ENCODE assay signal across 13 cellular contexts in the genomic region with DNA sequence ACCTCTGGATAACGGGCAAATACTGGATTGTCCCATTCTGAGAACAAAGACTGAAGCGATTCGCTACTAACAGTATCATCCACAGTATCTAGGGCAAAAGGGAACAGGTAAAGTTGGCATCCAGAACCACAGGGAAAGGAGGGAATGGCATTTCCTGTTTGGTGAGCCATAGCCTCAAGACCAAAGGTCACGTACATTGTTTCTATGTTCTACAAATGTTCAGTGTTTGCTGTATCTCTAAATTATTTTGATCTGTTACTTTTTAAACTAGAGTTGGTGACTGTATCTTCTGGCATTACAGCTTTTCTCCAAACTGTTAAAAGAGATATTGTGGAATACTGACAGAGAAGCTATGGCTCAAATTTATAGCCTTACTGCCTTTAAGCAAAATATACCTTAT. TPM values are rescaled to one million over a fixed set of nuclear protein-coding genes. Genes with fewer than 3 reads are reported as not detected.
A peak's percentile ranks its signal among the peaks of the same experiment; 100 is the strongest.
DNase-seq lines count a peak whose midpoint lies in the region; ATAC-seq, FAIRE-seq and TF ChIP-seq lines count a peak whose summit lies in the region.
"Had no signal": no experiment of that assay in that cellular context is flagged by ENCODE, and none has a peak within 500 bp of the region (broad histone marks: within the 10 kb centered on the region; RNA-seq: fewer than 3 reads in every experiment).

No MANE protein-coding gene starts in this region.

- no peak for TF ChIP-seq POLR2A in endothelial cell of umbilical vein (IDR thresholded peaks at IDR 0.05; ENCODE audit: low read depth, low read length)

- ATAC-seq in HG03159 (IDR thresholded peaks at IDR 0.05; ENCODE audit: unreplicated experiment) (no peak), HG02970 (IDR thresholded peaks at IDR 0.05; ENCODE audit: low FRiP score, unreplicated experiment) (no peak)

- POLR2A ChIA-PET in endothelial cell of umbilical vein (lab: Charles Lee) = no interaction called here

- FAIRE-seq in endothelial cell of umbilical vein (lab: Jason Lieb, UNC) = peak; percentile 89
- FAIRE-seq in small intestine (lab: Jason Lieb, UNC) = no peak

- CTCF ChIA-PET in endothelial cell of umbilical vein (lab: Charles Lee) = interaction anchor here (0.8 to 2.4 kb wide), 5 partner anchors 17 to 262 kb away, joined by 3 to 7 read pairs (median 3); a partner anchor contains a TSS

- no peaks in the 10 kb centered on the region for H3K27me3 ChIP-seq in OCI-LY3 (ENCODE audit: low read depth, low read length)
- no peaks in the 10 kb centered on the region for H3K27me3 ChIP-seq in endothelial cell of umbilical vein (ENCODE audit: control insufficient read depth in 2 of 2, insufficient read depth in 2 of 2, low read length in 2 of 2)
- no peaks in the 10 kb centered on the region for H3K27me3 ChIP-seq in small intestine (ENCODE audit: control insufficient read depth in 2 of 2, insufficient read depth in 2 of 2, low read length in 2 of 2)
- H3K27me3 ChIP-seq: tibial artery had no signal

- DNase-seq in endothelial cell of umbilical vein (ENCODE audit: low read depth, low spot score) = peak; percentile 18
- DNase-seq in small intestine = peak; percentile 89
- no peak for DNase-seq in GM19238 (ENCODE audit: insufficient read length, low spot score)
- DNase-seq: activated naive CD4-positive, alpha-beta T cell treated with anti-CD3 and anti-CD28 coated beads, Interleukin-2, amount 10 ng/mL, durations not matched to agents 7 days and 5 days; CD4-positive, alpha-beta T cell; erythroblast; mesendoderm; NCI-H1105; NCI-H345; tibial artery had no signal

- H3K9ac ChIP-seq in OCI-LY3 (ENCODE audit: low read length) = peak overlapping the region; percentile 3
- H3K9ac ChIP-seq in endothelial cell of umbilical vein (replicated peaks; ENCODE audit: extremely low read depth, insufficient read depth, low read length) = no peak overlapping the region

- H3K36me3 ChIP-seq in OCI-LY3 (replicated peaks; ENCODE audit: low read depth, low read length) = peaks cover 31% of the 10 kb centered on the region
- H3K36me3 ChIP-seq in endothelial cell of umbilical vein (ENCODE audit: control insufficient read depth in 2 of 2, extremely low read depth in 1 of 2, insufficient read depth in 2 of 2, low read length in 2 of 2) = no peaks in the 10 kb centered on the region
- peaks cover 0 to 2% of the 10 kb centered on the region in 2 donors for H3K36me3 ChIP-seq in small intestine (ENCODE audit: control insufficient read depth in 2 of 2, insufficient read depth in 2 of 2, low read length in 2 of 2)

- no TSS peak for BruUV-seq in endothelial cell of umbilical vein (replicated peaks; lab: Mats Ljungman, UMichigan)

- no peaks in the 10 kb centered on the region for H3K9me1 ChIP-seq in endothelial cell of umbilical vein (replicated peaks; ENCODE audit: control insufficient read depth, extremely low read depth, insufficient read depth, low read length)

- H2AFZ ChIP-seq in OCI-LY3 (ENCODE audit: low read depth, low read length) (no peak overlapping the region), endothelial cell of umbilical vein (ENCODE audit: low read depth, low read length) (no peak overlapping the region)

- H3K4me2 ChIP-seq in OCI-LY3 (ENCODE audit: low read length) (peak overlapping the region; percentile 53), endothelial cell of umbilical vein (ENCODE audit: insufficient read depth, low read length) (peak overlapping the region; percentile 62)

- H3K9me3 ChIP-seq in OCI-LY3 (ENCODE audit: insufficient read depth, low read length) = no peaks in the 10 kb centered on the region
- no peaks in the 10 kb centered on the region for H3K9me3 ChIP-seq in endothelial cell of umbilical vein (replicated peaks; ENCODE audit: control insufficient read depth, insufficient read depth, low read length)
- no peaks in the 10 kb centered on the region for H3K9me3 ChIP-seq in small intestine (ENCODE audit: control insufficient read depth, low read depth)
- H3K9me3 ChIP-seq: tibial artery had no signal

- WGBS in small intestine, 3 donors = 24 to 64% (median 45%) methylated on average over 4 of the region's 4 CpGs

- H3K27ac ChIP-seq in OCI-LY3 (ENCODE audit: low read length) (peak overlapping the region; percentile 52), endothelial cell of umbilical vein (ENCODE audit: insufficient read depth, low read depth, low read length) (peak overlapping the region; percentile 39), small intestine (ENCODE audit: low read depth in 1 of 2, low read length in 1 of 2) (peak overlapping the region; percentile 53 to 65)
- H3K27ac ChIP-seq: tibial artery had no signal

- TF ChIP-seq CTCF in OCI-LY3 (IDR thresholded peaks at IDR 0.05; ENCODE audit: low read depth, low read length) (no peak), endothelial cell of umbilical vein (IDR thresholded peaks at IDR 0.05; ENCODE audit: extremely low read depth in 1 of 2, insufficient read depth in 1 of 2, low read depth in 1 of 2, low read length in 2 of 2) (no peak)

- H3K79me2 ChIP-seq in OCI-LY3 (ENCODE audit: low read length) (peaks cover 25% of the 10 kb centered on the region), endothelial cell of umbilical vein (ENCODE audit: control insufficient read depth, insufficient read depth, low read length) (peaks cover 5% of the 10 kb centered on the region)

- dilution Hi-C loops in endothelial cell of umbilical vein (cut with MboI; ENCODE audit: extremely low pct_ligation_motif_present, low sequenced_read_pairs) = no loop called here

- H3K4me3 ChIP-seq in OCI-LY3 (ENCODE audit: low read length) = peak overlapping the region; percentile 6
- peak overlapping the region in 1 of 3 experiments; percentile 5 for H3K4me3 ChIP-seq in endothelial cell of umbilical vein (replicated peaks in 1 of 3; ENCODE audit: insufficient read depth in 1 of 3, low read depth in 1 of 3, low read length in 3 of 3)
- H3K4me3 ChIP-seq in small intestine (ENCODE audit: low read depth in 1 of 2, low read length in 2 of 2) = no peak overlapping the region
- H3K4me3 ChIP-seq: tibial artery had no signal

- intact Hi-C loops in endothelial cell of umbilical vein (cut with micrococcal nuclease) = no loop called here

- H3K4me1 ChIP-seq in OCI-LY3 (ENCODE audit: low read length) = peaks cover 16% of the 10 kb centered on the region
- peaks cover 28% of the 10 kb centered on the region for H3K4me1 ChIP-seq in endothelial cell of umbilical vein (ENCODE audit: control insufficient read depth, extremely low read depth, insufficient read depth, low read length)
- peaks cover 4 to 8% of the 10 kb centered on the region in 2 donors for H3K4me1 ChIP-seq in small intestine (ENCODE audit: control insufficient read depth in 2 of 2, insufficient read depth in 1 of 2, low read depth in 1 of 2, low read length in 1 of 2)

- H4K20me1 ChIP-seq in OCI-LY3 (ENCODE audit: insufficient read depth, low read length) = no peaks in the 10 kb centered on the region; the same call in 1 of the 2 replicates
- H4K20me1 ChIP-seq in endothelial cell of umbilical vein (replicated peaks; ENCODE audit: control insufficient read depth, extremely low read depth, insufficient read depth, low read length) = no peaks in the 10 kb centered on the region

TF ChIP-seq in endothelial cell of umbilical vein, 7 proteins besides CTCF, POLR2A, EP300 and RAD21 (continues in another document):
- TF ChIP-seq GATA2 (IDR thresholded peaks at IDR 0.05; ENCODE audit: insufficient read depth, insufficient read length, low read depth, low read length) (no peak), JUN (IDR thresholded peaks at IDR 0.05; ENCODE audit: borderline replicate concordance, insufficient read depth, insufficient read length, low read depth) (no peak)

RNA-seq across cellular contexts. Expression of a gene that starts 9.7 kb away (rescaled TPM):
- total RNA-seq in endothelial cell of umbilical vein = 14.6 and 16.5 TPM in 2 replicates
- polyA plus RNA-seq in endothelial cell of umbilical vein (4.6 and 4.8 TPM in 2 replicates), small intestine (10 to 100 TPM; 13.9 to 21.2 (median 14.1) TPM)
- 4.8 and 5.3 TPM in 2 replicates for polyA plus RNA-seq in endothelial cell of umbilical vein (2011; cell fraction: cytosol; rRNA removed)
- polyA plus RNA-seq in endothelial cell of umbilical vein (2011; cell fraction: nucleus; rRNA removed) = 17.2 and 19.0 TPM in 2 replicates
- polyA plus RNA-seq in endothelial cell of umbilical vein (2012) = 7.7 and 8.2 TPM in 2 replicates
- 20.0 and 27.1 TPM in 2 replicates for polyA minus RNA-seq in endothelial cell of umbilical vein
- 10.9 TPM for polyA minus RNA-seq in endothelial cell of umbilical vein (2011; cell fraction: cytosol; rRNA and poly(A)+ RNA removed)
- 19.0 and 23.3 TPM in 2 replicates for polyA minus RNA-seq in endothelial cell of umbilical vein (2011; cell fraction: nucleus; rRNA and poly(A)+ RNA removed)

RNA-seq across cellular contexts. Expression of a gene that starts 22.2 kb away (rescaled TPM):
- total RNA-seq in endothelial cell of umbilical vein = 34.2 and 37.5 TPM in 2 replicates
- polyA plus RNA-seq in endothelial cell of umbilical vein (17.4 and 30.2 TPM in 2 replicates), small intestine (10 to 100 TPM; 15.9 to 26.2 (median 19.0) TPM)
- 41.6 and 54.9 TPM in 2 replicates for polyA plus RNA-seq in endothelial cell of umbilical vein (2011; cell fraction: cytosol; rRNA removed)
- 24.8 and 51.2 TPM in 2 replicates for polyA plus RNA-seq in endothelial cell of umbilical vein (2011; cell fraction: nucleus; rRNA removed)
- 22.8 and 34.0 TPM in 2 replicates for polyA plus RNA-seq in endothelial cell of umbilical vein (2012)
- polyA minus RNA-seq in endothelial cell of umbilical vein = 11.3 and 16.2 TPM in 2 replicates
- polyA minus RNA-seq in endothelial cell of umbilical vein (2011; cell fraction: cytosol; rRNA and poly(A)+ RNA removed) = 6.9 TPM
- polyA minus RNA-seq in endothelial cell of umbilical vein (2011; cell fraction: nucleus; rRNA and poly(A)+ RNA removed) = 11.8 TPM in 2 replicates

RNA-seq across cellular contexts. Expression of a gene that starts 27.8 kb away (rescaled TPM):
- 0.91 and 3.6 TPM in 2 replicates for total RNA-seq in endothelial cell of umbilical vein
- polyA plus RNA-seq in endothelial cell of umbilical vein (0.72 and 0.84 TPM in 2 replicates), small intestine (10 to 100 TPM in 1 of 3 donors, 1 to 10 TPM in 2; 3.5 to 15.9 (median 8.6) TPM)
- polyA plus RNA-seq in endothelial cell of umbilical vein (2011; cell fraction: cytosol; rRNA removed) = 0.78 and 0.90 TPM in 2 replicates
- 0.87 and 2.4 TPM in 2 replicates for polyA plus RNA-seq in endothelial cell of umbilical vein (2011; cell fraction: nucleus; rRNA removed)
- polyA plus RNA-seq in endothelial cell of umbilical vein (2012) = 0.68 and 1.5 TPM in 2 replicates
- 1.00 and 1.9 TPM in 2 replicates for polyA minus RNA-seq in endothelial cell of umbilical vein
- polyA minus RNA-seq in endothelial cell of umbilical vein (2011; cell fraction: cytosol; rRNA and poly(A)+ RNA removed) = 2.4 TPM
- 2.2 and 3.8 TPM in 2 replicates for polyA minus RNA-seq in endothelial cell of umbilical vein (2011; cell fraction: nucleus; rRNA and poly(A)+ RNA removed)

RNA-seq across cellular contexts. Expression of a gene that starts 38.9 kb away (rescaled TPM):
- total RNA-seq in endothelial cell of umbilical vein = 97.0 and 103 TPM in 2 replicates
- polyA plus RNA-seq in endothelial cell of umbilical vein (143 and 146 TPM in 2 replicates), small intestine (10 to 100 TPM; 41.8 to 50.8 (median 47.8) TPM)
- 124 and 125 TPM in 2 replicates for polyA plus RNA-seq in endothelial cell of umbilical vein (2011; cell fraction: cytosol; rRNA removed)
- polyA plus RNA-seq in endothelial cell of umbilical vein (2011; cell fraction: nucleus; rRNA removed) = 101 and 104 TPM in 2 replicates
- polyA plus RNA-seq in endothelial cell of umbilical vein (2012) = 71.5 and 81.7 TPM in 2 replicates
- 89.0 and 115 TPM in 2 replicates for polyA minus RNA-seq in endothelial cell of umbilical vein
- 36.6 TPM for polyA minus RNA-seq in endothelial cell of umbilical vein (2011; cell fraction: cytosol; rRNA and poly(A)+ RNA removed)
- 65.0 and 65.2 TPM in 2 replicates for polyA minus RNA-seq in endothelial cell of umbilical vein (2011; cell fraction: nucleus; rRNA and poly(A)+ RNA removed)
